ENCODE assay signal across 3 cellular contexts in the genomic region with DNA sequence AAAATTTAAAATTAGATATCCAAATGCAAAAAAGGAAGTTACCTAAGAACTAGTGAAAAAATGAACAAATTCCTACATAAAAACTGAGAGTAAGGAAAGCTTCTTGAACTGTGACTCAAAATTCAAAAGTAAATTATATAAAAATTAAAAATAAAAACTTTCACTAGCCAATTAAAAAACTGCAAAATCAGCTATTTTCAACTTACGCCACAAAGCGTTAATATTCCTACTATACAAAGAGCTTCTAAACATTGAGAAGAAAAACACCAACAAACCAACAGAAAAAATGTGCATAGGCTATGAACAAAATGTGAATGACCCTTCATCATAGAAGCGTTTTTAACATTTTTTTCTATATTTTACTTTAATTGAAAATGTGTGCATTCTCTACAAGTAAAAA.
TF ChIP-seq lines count a peak whose summit lies in the region.

No MANE protein-coding gene starts in this region.

TF ChIP-seq in A549, 52 proteins besides CTCF, POLR2A, EP300 and RAD21:
- TF ChIP-seq BHLHE40 (IDR thresholded peaks at IDR 0.05; ENCODE audit: low read depth, low read length) = no peak
- no peak for TF ChIP-seq TP53 (CRISPR knock-in tag; IDR thresholded peaks at IDR 0.05)
- TF ChIP-seq NR3C1 (IDR thresholded peaks at IDR 0.05) = no peak
- TF ChIP-seq MAFK (IDR thresholded peaks at IDR 0.05; ENCODE audit: partially characterized antibody) = peak; percentile 74
- no peak for TF ChIP-seq JUNB (IDR thresholded peaks at IDR 0.05)
- TF ChIP-seq RNF2 (IDR thresholded peaks at IDR 0.05; ENCODE audit: borderline replicate concordance, low read depth) = no peak

TF ChIP-seq in IMR-90, 13 proteins besides CTCF, POLR2A, EP300 and RAD21:
- no peak for TF ChIP-seq MXI1 (IDR thresholded peaks at IDR 0.05; ENCODE audit: borderline replicate concordance, low read depth, low read length)
- TF ChIP-seq MAFK (IDR thresholded peaks at IDR 0.05; ENCODE audit: low read depth, low read length) = peak; percentile 93

TF ChIP-seq in H1, 55 proteins besides CTCF, POLR2A, EP300 and RAD21:
- TF ChIP-seq GTF2F1 (IDR thresholded peaks at IDR 0.05; ENCODE audit: borderline replicate concordance, low read depth, low read length) (no peak), SAP30 (IDR thresholded peaks at IDR 0.05; ENCODE audit: insufficient read depth, insufficient replicate concordance, low read length) (no peak), MAFK (IDR thresholded peaks at IDR 0.05; ENCODE audit: low read depth, low read length) (peak; percentile 78; the same call in 1 of the 2 replicates), KDM1A (IDR thresholded peaks at IDR 0.05; ENCODE audit: borderline replicate concordance, low read length) (no peak)
